In the genomic region with DNA sequence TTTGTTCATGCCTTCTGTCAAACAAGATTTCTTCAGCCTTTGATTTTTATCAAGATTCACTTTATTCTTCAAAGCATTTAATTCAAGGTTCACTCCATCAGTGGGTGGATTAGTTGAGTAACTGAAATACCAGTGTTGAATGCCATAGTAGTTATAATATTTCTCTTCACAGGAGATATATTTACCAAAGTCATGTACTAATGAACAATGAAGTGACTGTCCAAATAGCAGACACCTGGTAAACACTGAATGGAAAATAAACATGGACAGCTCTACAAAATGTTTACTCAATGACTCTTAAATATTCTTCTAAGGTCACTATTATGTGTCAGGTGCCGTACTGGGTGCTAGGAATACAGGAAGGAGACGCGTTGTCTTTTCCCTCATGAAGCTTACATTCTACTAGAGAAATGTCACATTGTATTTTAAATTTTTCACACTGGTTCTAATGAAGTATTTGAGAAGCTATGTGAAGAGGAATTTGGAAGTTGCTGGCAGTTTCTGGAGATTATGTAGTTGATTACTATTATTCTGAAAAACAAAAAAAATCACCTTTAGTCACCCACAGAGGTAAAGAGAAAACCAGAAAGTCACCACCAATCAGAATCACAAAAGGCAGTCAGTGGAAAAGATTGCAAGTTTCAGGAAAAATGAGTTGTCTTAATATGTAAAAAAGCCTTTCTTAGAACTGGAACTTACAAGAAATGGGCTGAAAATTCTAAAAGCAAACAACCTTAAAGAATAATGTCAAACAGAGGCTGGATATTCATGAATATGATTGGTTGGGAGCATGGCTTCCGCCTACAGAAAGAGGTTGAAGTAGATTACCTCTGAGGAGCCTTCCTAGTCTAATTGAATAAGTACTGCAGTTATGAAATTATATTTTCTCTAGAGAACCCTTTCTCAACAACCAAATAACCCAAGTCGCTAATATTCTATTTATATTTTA, we compare ENCODE assay signal across 10 cellular contexts.
DNase-seq lines count a peak whose midpoint lies in the region; ATAC-seq and TF ChIP-seq lines count a peak whose summit lies in the region.
"Had no signal": no experiment of that assay in that cellular context is flagged by ENCODE, and none has a peak within 500 bp of the region (broad histone marks: within the 10 kb centered on the region; RNA-seq: fewer than 3 reads in every experiment).

No MANE protein-coding gene starts in this region.

- no peaks in the 10 kb centered on the region for H3K27me3 ChIP-seq in breast epithelium
- H3K27me3 ChIP-seq in Loucy (ENCODE audit: insufficient read depth, low read length, poor library complexity, severe bottlenecking) = no peaks in the 10 kb centered on the region
- H3K27me3 ChIP-seq in colonic mucosa = no peaks in the 10 kb centered on the region

- H3K79me2 ChIP-seq in Loucy (ENCODE audit: insufficient read depth, low read length) = no peaks in the 10 kb centered on the region

- H3K9me3 Mint-ChIP-seq in activated naive CD4-positive, alpha-beta T cell treated with anti-CD3 and anti-CD28 coated beads, Interleukin-2, amount 50 U/mL, for 72 hours = peaks cover 15 to 21% of the 10 kb centered on the region in 2 donors
- peaks cover 11 to 12% of the 10 kb centered on the region in 2 donors for H3K9me3 Mint-ChIP-seq in stimulated activated naive B cell treated with anti-CD40 and anti-IgM and Interleukin-4, amounts not matched to agents 10 μg/mL and 1 μg/mL and 100 μg/mL, for 72 hours

- H3K4me2 ChIP-seq in Loucy (ENCODE audit: low read depth, low read length, poor library complexity, severe bottlenecking) = peak overlapping the region; percentile 17

- in situ Hi-C loops in T47D (cut with HindIII; ENCODE audit: low pct_unique_long_range_greater_than_20kb, low sequenced_read_pairs) = no loop called here

- no peaks in the 10 kb centered on the region for H3K27me3 Mint-ChIP-seq in stimulated activated naive B cell treated with anti-CD40 and anti-IgM and Interleukin-4, amounts not matched to agents 10 μg/mL and 1 μg/mL and 100 μg/mL, for 72 hours

- H3K36me3 Mint-ChIP-seq in activated naive CD4-positive, alpha-beta T cell treated with anti-CD3 and anti-CD28 coated beads, Interleukin-2, amount 50 U/mL, for 72 hours = peaks cover 23 to 47% of the 10 kb centered on the region in 2 donors
- H3K36me3 Mint-ChIP-seq in stimulated activated naive B cell treated with anti-CD40 and anti-IgM and Interleukin-4, amounts not matched to agents 10 μg/mL and 1 μg/mL and 100 μg/mL, for 72 hours = peaks cover 7 to 18% of the 10 kb centered on the region in 2 donors

- H3K4me3 Mint-ChIP-seq in stimulated activated naive B cell treated with anti-CD40 and anti-IgM and Interleukin-4, amounts not matched to agents 10 μg/mL and 1 μg/mL and 100 μg/mL, for 72 hours = no peak overlapping the region
- H3K4me3 Mint-ChIP-seq: mesothelial cell of epicardium had no signal

- no peak for TF ChIP-seq POLR2A in breast epithelium (IDR thresholded peaks at IDR 0.05)

- no peak overlapping the region for H2AFZ ChIP-seq in Loucy (ENCODE audit: low read length)

- H3K9ac ChIP-seq in Loucy (ENCODE audit: low read depth, low read length, poor library complexity, severe bottlenecking) (peak overlapping the region; percentile 13), colonic mucosa (ENCODE audit: low read depth in 2 of 2, low read length in 2 of 2) (no peak overlapping the region)

- H4K20me1 ChIP-seq in Loucy (ENCODE audit: insufficient read depth, low read length, poor library complexity, severe bottlenecking) = no peaks in the 10 kb centered on the region

- peak overlapping the region; percentile 99 for H3K27ac Mint-ChIP-seq in activated naive CD4-positive, alpha-beta T cell treated with anti-CD3 and anti-CD28 coated beads, Interleukin-2, amount 50 U/mL, for 72 hours
- peak overlapping the region; percentile 73 for H3K27ac Mint-ChIP-seq in stimulated activated naive B cell treated with anti-CD40 and anti-IgM and Interleukin-4, amounts not matched to agents 10 μg/mL and 1 μg/mL and 100 μg/mL, for 72 hours
- H3K27ac Mint-ChIP-seq: mesothelial cell of epicardium had no signal

- TF ChIP-seq CTCF in breast epithelium (IDR thresholded peaks at IDR 0.05) (no peak), Loucy (conservative IDR thresholded peaks at IDR 0.05; ENCODE audit: low read length) (no peak), colonic mucosa (IDR thresholded peaks at IDR 0.05) (no peak)

- H3K4me1 Mint-ChIP-seq in stimulated activated naive B cell treated with anti-CD40 and anti-IgM and Interleukin-4, amounts not matched to agents 10 μg/mL and 1 μg/mL and 100 μg/mL, for 72 hours = peaks cover 33 to 61% of the 10 kb centered on the region in 2 donors

- peak in 1 of 2 donors; percentile 12 for ATAC-seq in activated naive CD4-positive, alpha-beta T cell treated with anti-CD3 and anti-CD28 coated beads, Interleukin-2, amount 50 U/mL, for 72 hours
- ATAC-seq in stimulated activated naive B cell treated with anti-CD40 and anti-IgM and Interleukin-4, amounts not matched to agents 10 μg/mL and 1 μg/mL and 100 μg/mL, for 72 hours (replicated peaks) = peak; percentile 12 to 47

- H3K36me3 ChIP-seq in breast epithelium (no peaks in the 10 kb centered on the region), Loucy (ENCODE audit: insufficient read depth, low read length) (no peaks in the 10 kb centered on the region), colonic mucosa (no peaks in the 10 kb centered on the region)

- H3K4me1 ChIP-seq in breast epithelium (no peaks in the 10 kb centered on the region), Loucy (ENCODE audit: insufficient read depth, low read length, poor library complexity, severe bottlenecking) (peaks cover 59% of the 10 kb centered on the region), colonic mucosa (no peaks in the 10 kb centered on the region)

- peaks cover 0 to 7% of the 10 kb centered on the region in 2 donors for H3K9me3 ChIP-seq in breast epithelium
- H3K9me3 ChIP-seq in Loucy (ENCODE audit: insufficient read depth, low read depth, low read length) = no peaks in the 10 kb centered on the region
- H3K9me3 ChIP-seq in colonic mucosa = no peaks in the 10 kb centered on the region

- peaks cover 16% of the 10 kb centered on the region for H3F3A ChIP-seq in Loucy (ENCODE audit: low read depth)

- peak; percentile 33 to 85 for DNase-seq in T47D (ENCODE audit: low read depth in 1 of 2, low spot score in 1 of 2)
- no peak for DNase-seq in breast epithelium (ENCODE audit: low spot score in 2 of 2)
- no peak for DNase-seq in activated naive CD4-positive, alpha-beta T cell treated with anti-CD3 and anti-CD28 coated beads, Interleukin-2, amount 50 U/mL, for 72 hours (ENCODE audit: low spot score in 2 of 2)
- DNase-seq in stimulated activated naive B cell treated with anti-CD40 and anti-IgM and Interleukin-4, amounts not matched to agents 10 μg/mL and 1 μg/mL and 100 μg/mL, for 72 hours = no peak
- DNase-seq in colonic mucosa = no peak
- no peak for DNase-seq in NCI-H2227 (lab: John Stamatoyannopoulos, UW; ENCODE audit: unreplicated experiment)
- DNase-seq in retina = no peak
- DNase-seq: anterior cingulate cortex had no signal

- intact Hi-C loops in breast epithelium (cut with DNase I; ENCODE audit: low total_unique reads) = loop anchor here (10.0 kb wide), 1 partner anchor 61 kb away; no protein-coding TSS in a partner anchor
- intact Hi-C loops in colonic mucosa (cut with DNase I) = no loop called here

- H3K4me3 ChIP-seq in breast epithelium (no peak overlapping the region), Loucy (ENCODE audit: low read length, poor library complexity, severe bottlenecking) (peak overlapping the region; percentile 19), colonic mucosa (no peak overlapping the region)

- no peak overlapping the region for H3K27ac ChIP-seq in breast epithelium
- H3K27ac ChIP-seq in colonic mucosa = no peak overlapping the region

- no peaks in the 10 kb centered on the region for H3K9me2 ChIP-seq in Loucy (replicated peaks; ENCODE audit: low read depth, low read length)

Comparison
In these comparisons a context has a peak if more than half of its experiments do, and no peak if none do; other contexts are left out.
1. DNase-seq: peak in T47D (2 of 2); none in breast epithelium (0 of 2), activated naive CD4-positive, alpha-beta T cell treated with anti-CD3 and anti-CD28 coated beads, Interleukin-2, amount 50 U/mL, for 72 hours (0 of 2), stimulated activated naive B cell treated with anti-CD40 and anti-IgM and Interleukin-4, amounts not matched to agents 10 μg/mL and 1 μg/mL and 100 μg/mL, for 72 hours (single experiment), colonic mucosa (single experiment), NCI-H2227 (single experiment) and retina (single experiment).